22 cellular contexts compared by ENCODE assay signal in the genomic region with DNA sequence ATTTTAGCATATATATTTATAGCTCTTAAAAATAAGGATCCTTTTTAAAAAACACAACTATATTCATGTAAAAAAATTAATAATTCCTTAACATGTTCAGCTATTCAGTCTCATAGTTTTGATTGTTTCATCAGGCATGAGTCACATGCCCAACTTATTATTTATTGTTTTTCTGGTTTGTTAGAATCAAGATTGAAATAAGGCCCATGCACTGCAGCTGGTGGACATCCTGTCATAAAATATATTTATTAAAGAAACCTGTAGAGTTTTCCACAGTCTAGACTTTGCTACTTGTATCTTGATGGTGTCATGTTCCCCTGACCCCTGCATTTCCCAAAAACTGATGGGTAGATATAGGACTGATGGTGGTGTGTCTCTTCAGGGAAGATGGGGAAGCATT.
DNase-seq lines count a peak whose midpoint lies in the region; ATAC-seq and TF ChIP-seq lines count a peak whose summit lies in the region.
"Had no signal": no experiment of that assay in that cellular context is flagged by ENCODE, and none has a peak within 500 bp of the region (broad histone marks: within the 10 kb centered on the region; RNA-seq: fewer than 3 reads in every experiment).

No MANE protein-coding gene starts in this region.

- intact Hi-C loops in IMR-90 (cut with micrococcal nuclease), result no loop called here

- H3K27ac ChIP-seq in ACC112 (ENCODE audit: low read depth, low read length) (peak overlapping the region; percentile 55), IMR-90 (ENCODE audit: insufficient read depth, low read length) (peak overlapping the region; percentile 52; the same call in 1 of the 2 replicates)
- H3K27ac ChIP-seq: left ventricle myocardium inferior, ovary, tibial nerve had no signal

- H2BK120ac ChIP-seq in IMR-90 (ENCODE audit: low read depth, low read length), result no peak overlapping the region

- H3K36me3 ChIP-seq in ACC112 (ENCODE audit: insufficient read depth, low read length) (no peaks in the 10 kb centered on the region), IMR-90 (ENCODE audit: control insufficient read depth, insufficient read depth, low read length) (no peaks in the 10 kb centered on the region)
- H3K36me3 ChIP-seq: HAP-1, left ventricle myocardium inferior, ovary, tibial nerve had no signal

- peak overlapping the region; percentile 64 for H3K14ac ChIP-seq in IMR-90 (replicated peaks; ENCODE audit: low read depth, low read length)

- H4K20me1 ChIP-seq in IMR-90 (ENCODE audit: insufficient read depth, low read length), result peaks cover 71% of the 10 kb centered on the region

- H2BK15ac ChIP-seq in IMR-90 (ENCODE audit: low read depth, low read length), result 0 out of 3 replicates have a peak overlapping the region, but pooled peaks have one; percentile 42

- H3K27me3 ChIP-seq in ACC112 (ENCODE audit: insufficient read depth, low read length) (no peaks in the 10 kb centered on the region), IMR-90 (ENCODE audit: control insufficient read depth, insufficient read depth, low read length) (no peaks in the 10 kb centered on the region)
- H3K27me3 ChIP-seq: ovary, tibial nerve had no signal

- H4K8ac ChIP-seq in IMR-90 (ENCODE audit: low read depth in 2 of 2, low read length in 2 of 2), result peak overlapping the region in 1 of 2 experiments; percentile 69; a peak in 2 of 4 replicates

- peak overlapping the region; percentile 72; the same call in 1 of the 2 replicates for H3K23ac ChIP-seq in IMR-90 (ENCODE audit: low read depth, low read length)

- H2AFZ ChIP-seq in ACC112 (ENCODE audit: low read length, unreplicated experiment) (no peak overlapping the region), IMR-90 (replicated peaks; ENCODE audit: low read length, poor library complexity) (no peak overlapping the region)

- no peak for TF ChIP-seq RAD21 in IMR-90 (IDR thresholded peaks at IDR 0.05; ENCODE audit: low read length)

- in situ Hi-C loops in IMR-90 (cut with MboI; ENCODE audit: low sequenced_read_pairs), result no loop called here

- no peak overlapping the region for H2AK9ac ChIP-seq in IMR-90 (replicated peaks; ENCODE audit: low read depth, low read length, poor library complexity)

- TF ChIP-seq POLR2A in IMR-90 (IDR thresholded peaks at IDR 0.05; ENCODE audit: low read depth, low read length), result no peak

- no TSS peak for BruUV-seq in IMR-90 (replicated peaks; lab: Mats Ljungman, UMichigan)

- no peak overlapping the region for H4K5ac ChIP-seq in IMR-90 (ENCODE audit: low read depth, low read length)

- H2BK20ac ChIP-seq in IMR-90 (ENCODE audit: low read depth, low read length), result no peak overlapping the region

- H3K4me2 ChIP-seq in IMR-90 (ENCODE audit: low read depth, low read length), result no peak overlapping the region

- peak; percentile 58 for DNase-seq in IMR-90
- peak; percentile 42 for DNase-seq in epithelial cell of esophagus (ENCODE audit: low read depth)
- DNase-seq in hepatic stellate cell (ENCODE audit: low spot score), result peak; percentile 37
- DNase-seq in Kasumi-1 (lab: John Stamatoyannopoulos, UW), result no peak
- no peak for DNase-seq in NCI-H1930 (lab: John Stamatoyannopoulos, UW)
- DNase-seq in midbrain (lab: John Stamatoyannopoulos, UW), result no peak
- DNase-seq in NCI-H1694 treated with DMSO at 0.1 percent for 48 hours (lab: John Stamatoyannopoulos, UW), result no peak
- DNase-seq: activated T-cell treated with anti-CD3 and anti-CD28 coated beads for 4 hours; aorta; caudate nucleus; GDM1; KG1; left ventricle myocardium inferior; natural killer cell; NCI-H510A; ovary; retina; stimulated activated CD4-positive, alpha-beta T cell treated with anti-CD3 and anti-CD28 coated beads, Interleukin-2, amount 100 ng/mL, for 48 hours had no signal

- H3K79me2 ChIP-seq in ACC112 (ENCODE audit: control insufficient read depth, insufficient read depth, low read length, unreplicated experiment), result peaks cover 28% of the 10 kb centered on the region

- no peak overlapping the region for H3K56ac ChIP-seq in IMR-90 (ENCODE audit: extremely low read depth, insufficient read depth, low read length)

- H3K4me3 ChIP-seq in ACC112 (ENCODE audit: low read depth, low read length), result no peak overlapping the region
- H3K4me3 ChIP-seq in IMR-90 (ENCODE audit: insufficient read depth, low read depth, low read length), result no peak overlapping the region
- H3K4me3 ChIP-seq in epithelial cell of esophagus (ENCODE audit: low read length), result no peak overlapping the region
- H3K4me3 ChIP-seq: HAP-1, left ventricle myocardium inferior, ovary, tibial nerve had no signal

- CTCF ChIA-PET in IMR-90 (lab: Yijun Ruan, JAX), result no interaction called here

- peak overlapping the region; percentile 63; the same call in 1 of the 2 replicates for H3K4ac ChIP-seq in IMR-90 (ENCODE audit: low read depth, low read length)

- peaks cover 41 to 94% of the 10 kb centered on the region in 2 experiments for H3K79me1 ChIP-seq in IMR-90 (ENCODE audit: low read depth in 1 of 2, low read length in 2 of 2)

- H3K4me1 ChIP-seq in ACC112 (ENCODE audit: control insufficient read depth, insufficient read depth, low read length, unreplicated experiment) (peaks cover 45% of the 10 kb centered on the region), IMR-90 (ENCODE audit: control insufficient read depth, insufficient read depth, low read length) (peaks cover 40% of the 10 kb centered on the region)
- H3K4me1 ChIP-seq: HAP-1 had no signal

- POLR2A ChIA-PET in IMR-90 (lab: Charles Lee; ENCODE audit: unreplicated experiment), result no interaction called here

- H2AK5ac ChIP-seq in IMR-90 (ENCODE audit: low read depth, low read length), result no peak overlapping the region

- H3K9me1 ChIP-seq in IMR-90 (ENCODE audit: insufficient read depth, low read length), result peaks cover 54% of the 10 kb centered on the region

- no peak overlapping the region for H3K9ac ChIP-seq in IMR-90 (ENCODE audit: low read depth, low read length)

- H3K9me3 ChIP-seq in IMR-90 (ENCODE audit: control insufficient read depth, insufficient read depth, low read length), result no peaks in the 10 kb centered on the region
- H3K9me3 ChIP-seq: HAP-1, left ventricle myocardium inferior, ovary, tibial nerve had no signal

- TF ChIP-seq CTCF in IMR-90 (conservative IDR thresholded peaks at IDR 0.05; ENCODE audit: low read depth, low read length) (no peak), epithelial cell of esophagus (IDR thresholded peaks at IDR 0.05; ENCODE audit: insufficient read depth, low read depth, low read length, missing control alignments) (no peak)

- dilution Hi-C loops in IMR-90 (cut with HindIII; ENCODE audit: low sequenced_read_pairs, unreplicated experiment), result no loop called here

- H2BK5ac ChIP-seq in IMR-90 (ENCODE audit: low read depth, low read length, poor library complexity, severe bottlenecking), result peak overlapping the region; percentile 75

- no peak for ATAC-seq in IMR-90 (ENCODE audit: low read depth)
- ATAC-seq: activated naive CD4-positive, alpha-beta T cell treated with anti-CD3 and anti-CD28 coated beads, Interleukin-2, amount 50 U/mL, for 72 hours; natural killer cell had no signal

- no peak overlapping the region for H4K91ac ChIP-seq in IMR-90 (ENCODE audit: insufficient read depth, low read depth, low read length)

- peak overlapping the region; percentile 42; the same call in 1 of the 2 replicates for H3K18ac ChIP-seq in IMR-90 (ENCODE audit: low read depth, low read length)

TF ChIP-seq in IMR-90, 13 proteins besides CTCF, POLR2A, EP300 and RAD21:
- TF ChIP-seq, protein P1, sequence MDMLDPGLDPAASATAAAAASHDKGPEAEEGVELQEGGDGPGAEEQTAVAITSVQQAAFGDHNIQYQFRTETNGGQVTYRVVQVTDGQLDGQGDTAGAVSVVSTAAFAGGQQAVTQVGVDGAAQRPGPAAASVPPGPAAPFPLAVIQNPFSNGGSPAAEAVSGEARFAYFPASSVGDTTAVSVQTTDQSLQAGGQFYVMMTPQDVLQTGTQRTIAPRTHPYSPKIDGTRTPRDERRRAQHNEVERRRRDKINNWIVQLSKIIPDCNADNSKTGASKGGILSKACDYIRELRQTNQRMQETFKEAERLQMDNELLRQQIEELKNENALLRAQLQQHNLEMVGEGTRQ (IDR thresholded peaks at IDR 0.05; ENCODE audit: low read depth, low read length), result peak; percentile 46
- TF ChIP-seq FOS (IDR thresholded peaks at IDR 0.05; ENCODE audit: low read depth, low read length), result no peak
- TF ChIP-seq CEBPB (IDR thresholded peaks at IDR 0.05; ENCODE audit: low read depth, low read length), result 0 out of 2 replicates have a peak, but pooled peaks have one; percentile 15
TF ChIP-seq in IMR-90: peak in this region for 2.

Comparison
In these comparisons a context has a peak if more than half of its experiments do, and no peak if none do; other contexts are left out.
1. DNase-seq: peak in IMR-90 (single experiment), epithelial cell of esophagus (single experiment) and hepatic stellate cell (single experiment); none in Kasumi-1 (0 of 2), NCI-H1930 (0 of 2), midbrain (single experiment) and NCI-H1694 treated with DMSO at 0.1 percent for 48 hours (single experiment).